9 cellular contexts compared by ENCODE assay signal in genomic region chr17:75181110-75181509, GRCh38. TPM values are rescaled to one million over a fixed set of nuclear protein-coding genes. Genes with fewer than 3 reads are reported as not detected.
DNase-seq lines count a peak whose midpoint lies in the region; ATAC-seq and TF ChIP-seq lines count a peak whose summit lies in the region.
"Had no signal": no experiment of that assay in that cellular context is flagged by ENCODE, and none has a peak within 500 bp of the region (broad histone marks: within the 10 kb centered on the region; RNA-seq: fewer than 3 reads in every experiment).

No MANE protein-coding gene starts in this region.

- H3K36me3 ChIP-seq in GM23248 (ENCODE audit: low read depth) = peaks cover 23% of the 10 kb centered on the region

- peak overlapping the region; percentile 93 for H3K27ac Mint-ChIP-seq in T-helper 17 cell

- peak overlapping the region; percentile 91 for H3K4me3 ChIP-seq in GM23248
- H3K4me3 ChIP-seq in foreskin fibroblast (ENCODE audit: low read depth in 1 of 2, low read length in 2 of 2) = peak overlapping the region; percentile 71 to 93
- peak overlapping the region; percentile 97 for H3K4me3 ChIP-seq in skeletal muscle cell (ENCODE audit: low read depth, low read length)

- H3K4me3 Mint-ChIP-seq in T-helper 17 cell = peak overlapping the region; percentile 97

- no peaks in the 10 kb centered on the region for H3K9me2 ChIP-seq in GM23248 (ENCODE audit: insufficient read depth)

- peaks cover 29% of the 10 kb centered on the region for H3K4me1 Mint-ChIP-seq in T-helper 17 cell

- no peaks in the 10 kb centered on the region for H3K36me3 Mint-ChIP-seq in T-helper 17 cell (ENCODE audit: low read depth)

- no peaks in the 10 kb centered on the region; the same call in 1 of the 2 replicates for H4K20me1 ChIP-seq in GM23248 (ENCODE audit: insufficient read depth)

- peaks cover 62% of the 10 kb centered on the region for H3K79me2 ChIP-seq in GM23248 (ENCODE audit: insufficient read depth)

- no peaks in the 10 kb centered on the region for H3K27me3 Mint-ChIP-seq in T-helper 17 cell

- WGBS in GM23248 (ENCODE audit: low coverage in 1 of 2, low lambda C conversion rate in 2 of 2, missing lambda C conversion rate in 2 of 2), 2 experiments = 8 to 14% methylated on average over 8 of the region's 8 CpGs

- no peaks in the 10 kb centered on the region for H3K27me3 ChIP-seq in GM23248 (replicated peaks; ENCODE audit: insufficient read depth)

- H2AFZ ChIP-seq in GM23248 = no peak overlapping the region

- H3K27ac ChIP-seq in GM23248 = peak overlapping the region; percentile 6; the same call in 1 of the 2 replicates

- H3F3A ChIP-seq in GM23248 (ENCODE audit: insufficient read depth) = peaks cover 18% of the 10 kb centered on the region

- peaks cover 4% of the 10 kb centered on the region for H3K4me1 ChIP-seq in GM23248 (ENCODE audit: insufficient read depth)

- ATAC-seq in T-helper 17 cell = no peak

- peak; percentile 20 for DNase-seq in GM23248
- no peak for DNase-seq in T-helper 17 cell
- DNase-seq in foreskin fibroblast = no peak
- DNase-seq in skeletal muscle cell (ENCODE audit: low read depth) = no peak
- DNase-seq in GM03348 (ENCODE audit: low spot score) = no peak
- no peak for DNase-seq in SW 1271 (lab: John Stamatoyannopoulos, UW)
- no peak for DNase-seq in retina
- DNase-seq in middle frontal gyrus (ENCODE audit: extremely low spot score, low spot score) = no peak
- DNase-seq: SHP77 treated with DMSO at 0.1 percent for 48 hours had no signal

- peak overlapping the region; percentile 95 for H3K4me2 ChIP-seq in GM23248 (ENCODE audit: unreplicated experiment)

- H3K9me3 ChIP-seq in GM23248 (ENCODE audit: low read depth) (no peaks in the 10 kb centered on the region), T-helper 17 cell (ENCODE audit: control insufficient read depth, low read length, poor library complexity, severe bottlenecking) (no peaks in the 10 kb centered on the region)

- in situ Hi-C loops in GM23248 (cut with MboI) = no loop called here

- peak overlapping the region; percentile 93 for H3K9ac ChIP-seq in GM23248

- no peak for TF ChIP-seq CTCF in foreskin fibroblast (IDR thresholded peaks at IDR 0.05; ENCODE audit: low read depth, low read length)

RNA-seq across cellular contexts. Expression of gene SUMO2, which starts 1.6 kb away (rescaled TPM):
- total RNA-seq in GM23248 (2014; rRNA removed; shearing (Covaris generic)) = 70.8 and 86.5 TPM in 2 replicates
- 465 and 472 TPM in 2 replicates for polyA plus RNA-seq in GM23248 (2016; fragmentation: Nextera tagmentation; extraction: Ambion mirVana)
- total RNA-seq in T-helper 17 cell = 100 to 1,000 TPM; 216 to 236 TPM

RNA-seq across cellular contexts. Expression of gene NUP85, which starts 24.4 kb away (rescaled TPM):
- 13.4 and 26.2 TPM in 2 replicates for total RNA-seq in GM23248 (2014; rRNA removed; shearing (Covaris generic))
- polyA plus RNA-seq in GM23248 (2016; fragmentation: Nextera tagmentation; extraction: Ambion mirVana) = 31.4 and 44.0 TPM in 2 replicates
- 10 to 100 TPM; 75.0 to 75.3 TPM for total RNA-seq in T-helper 17 cell

RNA-seq across cellular contexts. Expression of gene JPT1, which starts 26.8 kb away (rescaled TPM):
- 54.0 and 59.8 TPM in 2 replicates for total RNA-seq in GM23248 (2014; rRNA removed; shearing (Covaris generic))
- 199 TPM in 2 replicates for polyA plus RNA-seq in GM23248 (2016; fragmentation: Nextera tagmentation; extraction: Ambion mirVana)
- total RNA-seq in T-helper 17 cell = 10 to 100 TPM; 40.0 to 46.8 TPM

RNA-seq across cellular contexts. Expression of gene NT5C, which starts 49.6 kb away (rescaled TPM):
- 51.5 and 60.8 TPM in 2 replicates for total RNA-seq in GM23248 (2014; rRNA removed; shearing (Covaris generic))
- 66.5 and 67.9 TPM in 2 replicates for polyA plus RNA-seq in GM23248 (2016; fragmentation: Nextera tagmentation; extraction: Ambion mirVana)
- total RNA-seq in T-helper 17 cell = 10 to 100 TPM; 20.6 to 29.8 TPM
